In genomic region chr22:23787910-23788309, GRCh38 we compare ENCODE assay signal across 8 cellular contexts. TPM values are rescaled to one million over a fixed set of nuclear protein-coding genes. Genes with fewer than 3 reads are reported as not detected.
DNase-seq lines count a peak whose midpoint lies in the region; ATAC-seq and TF ChIP-seq lines count a peak whose summit lies in the region.

No MANE protein-coding gene starts in this region.

- H3K9me3 ChIP-seq in left ventricle myocardium inferior (replicated peaks) (no peaks in the 10 kb centered on the region), breast epithelium (no peaks in the 10 kb centered on the region), mucosa of descending colon (no peaks in the 10 kb centered on the region)

- H3K36me3 ChIP-seq in left ventricle myocardium inferior = peaks cover 11% of the 10 kb centered on the region
- no peaks in the 10 kb centered on the region for H3K36me3 ChIP-seq in breast epithelium
- H3K36me3 ChIP-seq in mucosa of descending colon (ENCODE audit: low read depth) = no peaks in the 10 kb centered on the region

- no peak for DNase-seq in left ventricle myocardium inferior
- no peak for DNase-seq in cardiac septum (ENCODE audit: low spot score)
- no peak for DNase-seq in breast epithelium (ENCODE audit: low spot score in 2 of 2)
- peak in 2 of 3 donors; percentile 9 to 22 for DNase-seq in mucosa of descending colon
- no peak for DNase-seq in NCI-H345 (lab: John Stamatoyannopoulos, UW)

- H3K27ac ChIP-seq in left ventricle myocardium inferior (replicated peaks) (peak overlapping the region; percentile 100), breast epithelium (peak overlapping the region; percentile 99)

- H3K4me1 ChIP-seq in left ventricle myocardium inferior = peaks cover 68% of the 10 kb centered on the region
- peaks cover 3 to 5% of the 10 kb centered on the region in 2 donors for H3K4me1 ChIP-seq in breast epithelium
- H3K4me1 ChIP-seq in mucosa of descending colon (ENCODE audit: low read depth) = peaks cover 30% of the 10 kb centered on the region

- no peaks in the 10 kb centered on the region for H3K27me3 ChIP-seq in left ventricle myocardium inferior (ENCODE audit: low read depth)
- H3K27me3 ChIP-seq in breast epithelium = no peaks in the 10 kb centered on the region

- no peak for ATAC-seq in mucosa of descending colon
- ATAC-seq in GM21723 (IDR thresholded peaks at IDR 0.05; ENCODE audit: unreplicated experiment) = no peak
- no peak for ATAC-seq in GM21526 (IDR thresholded peaks at IDR 0.05; ENCODE audit: low FRiP score, unreplicated experiment)
- no peak for ATAC-seq in GM19351 (IDR thresholded peaks at IDR 0.05; ENCODE audit: unreplicated experiment)

- intact Hi-C loops in left ventricle myocardium inferior (cut with micrococcal nuclease) = no loop called here
- intact Hi-C loops in cardiac septum (cut with DNase I) = loop anchor here (5.0 kb wide), 1 partner anchor 59 kb away; no protein-coding TSS in a partner anchor
- intact Hi-C loops in breast epithelium (cut with DNase I; ENCODE audit: low total_unique reads) = no loop called here
- intact Hi-C loops in mucosa of descending colon (cut with DNase I, micrococcal nuclease) = no loop called here

- TF ChIP-seq CTCF in left ventricle myocardium inferior (IDR thresholded peaks at IDR 0.05; ENCODE audit: borderline replicate concordance) = no peak
- no peak for TF ChIP-seq CTCF in breast epithelium (IDR thresholded peaks at IDR 0.05)
- TF ChIP-seq CTCF in mucosa of descending colon (IDR thresholded peaks at IDR 0.05) = no peak

- H3K4me3 ChIP-seq in left ventricle myocardium inferior (peak overlapping the region; percentile 95), breast epithelium (peak overlapping the region; percentile 86 to 94 (median 89)), mucosa of descending colon (no peak overlapping the region)

- TF ChIP-seq POLR2A in breast epithelium (IDR thresholded peaks at IDR 0.05) = no peak

RNA-seq across cellular contexts. Expression of gene SMARCB1, which starts 1.1 kb away (rescaled TPM):
- total RNA-seq in left ventricle myocardium inferior (52.0 TPM), cardiac septum (50.4 TPM), breast epithelium (10 to 100 TPM; 34.6 to 60.2 (median 50.1) TPM), mucosa of descending colon (10 to 100 TPM; 60.1 to 85.1 (median 69.3) TPM)

RNA-seq across cellular contexts. Expression of gene MMP11, which starts 15.3 kb away (rescaled TPM):
- total RNA-seq in left ventricle myocardium inferior (16.9 TPM), cardiac septum (6.2 TPM), breast epithelium (1 to 10 TPM; 1.9 to 6.2 (median 4.8) TPM), mucosa of descending colon (1 to 10 TPM; 2.0 to 6.3 (median 4.0) TPM)

RNA-seq across cellular contexts. Expression of gene CHCHD10, which starts 20.1 kb away (rescaled TPM):
- total RNA-seq in left ventricle myocardium inferior (1,446 TPM), cardiac septum (1,008 TPM), breast epithelium (10 to 100 TPM in 2 of 3 donors, 1 to 10 TPM in 1; 5.6 to 22.8 (median 21.4) TPM), mucosa of descending colon (100 to 1,000 TPM; 279 to 464 (median 462) TPM)

RNA-seq across cellular contexts. Expression of gene C22orf15, which starts 25.1 kb away (rescaled TPM):
- not detected for total RNA-seq in left ventricle myocardium inferior
- not detected for total RNA-seq in cardiac septum
- not detected for total RNA-seq in breast epithelium
- total RNA-seq in mucosa of descending colon = under 1 TPM in 1 of 3 donors, not detected in 2; 0.44 TPM

RNA-seq across cellular contexts. Expression of gene VPREB3, which starts 33.7 kb away (rescaled TPM):
- total RNA-seq in left ventricle myocardium inferior (0.69 TPM), cardiac septum (2.1 TPM), breast epithelium (not detected), mucosa of descending colon (1 to 10 TPM in 2 of 3 donors, under 1 TPM in 1; 0.79 to 1.8 (median 1.2) TPM)

Comparison
In these comparisons a context has a peak if more than half of its experiments do, and no peak if none do; other contexts are left out.
1. DNase-seq: peak in mucosa of descending colon (2 of 3); none in left ventricle myocardium inferior (single experiment), cardiac septum (single experiment), breast epithelium (0 of 2) and NCI-H345 (single experiment).
2. RNA of gene CHCHD10, which starts 20.1 kb away (total RNA-seq): 1,446 TPM in left ventricle myocardium inferior (single experiment), 1,008 TPM in cardiac septum (single experiment) and 279 to 464 TPM in mucosa of descending colon; 5.6 to 22.8 TPM in breast epithelium; every median in the first group is over 10 times any median in the second.